In the genomic region with DNA sequence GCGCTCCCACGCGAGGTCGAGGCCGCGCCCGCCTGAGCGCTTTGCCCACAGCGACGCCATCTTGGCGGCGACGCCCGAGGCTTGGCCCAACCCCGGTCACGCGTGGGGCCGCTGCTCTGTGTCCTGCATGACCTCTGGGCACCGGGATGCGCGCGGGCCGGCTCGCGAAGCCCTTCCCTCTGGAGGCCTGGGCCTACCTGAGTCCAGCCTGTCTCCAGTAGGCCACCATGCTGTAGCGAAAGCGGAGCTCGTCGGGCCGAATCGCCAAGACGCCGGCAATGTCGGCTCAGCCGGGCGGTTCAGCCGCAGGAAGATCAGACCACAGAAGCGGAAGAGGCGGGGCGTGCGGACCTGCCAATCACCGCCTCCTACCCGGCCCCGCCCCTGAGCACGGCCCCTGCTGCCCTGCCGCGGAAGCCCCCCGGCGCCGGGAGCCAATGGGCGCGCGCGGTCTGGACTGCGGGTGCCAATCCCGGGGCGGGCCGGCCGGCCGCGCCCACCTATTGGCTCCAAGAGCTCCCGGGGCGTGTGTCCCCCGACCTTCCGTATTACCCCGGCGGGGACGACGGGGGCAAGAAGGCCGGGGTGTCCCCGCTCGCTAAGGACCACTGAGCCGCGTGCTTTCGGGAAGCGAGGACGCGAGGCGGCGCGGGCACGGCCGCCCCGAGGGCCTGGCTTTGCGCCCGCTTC, we compare ENCODE assay signal across 8 cellular contexts. TPM values are rescaled to one million over a fixed set of nuclear protein-coding genes. Genes with fewer than 3 reads are reported as not detected.
DNase-seq lines count a peak whose midpoint lies in the region; ATAC-seq and TF ChIP-seq lines count a peak whose summit lies in the region.

A gene (minus strand): TSS at position 313 of the 690 bp plus-strand sequence. CDS start 84 bp downstream, at position 229.

- peak within 1 kb of the TSS; percentile 69 for H3K27ac ChIP-seq in CD8-positive, alpha-beta memory T cell (ENCODE audit: low read depth, low read length)

- H3K27ac Mint-ChIP-seq in CD8-positive, alpha-beta memory T cell, result peak within 1 kb of the TSS; percentile 80 to 98 (median 95)
- H3K27ac Mint-ChIP-seq in memory B cell, result peak within 1 kb of the TSS; percentile 83

- H3K4me3 ChIP-seq in CD8-positive, alpha-beta memory T cell (ENCODE audit: low read length), result peak within 1 kb of the TSS; percentile 55

- DNase-seq in CD8-positive, alpha-beta memory T cell, result peak; percentile 97 to 98 (median 97)
- DNase-seq in GM20000 (ENCODE audit: low spot score), result peak; percentile 98
- DNase-seq in HT1080 (ENCODE audit: low read depth), result peak; percentile 96
- peak; percentile 96 to 99 for DNase-seq in NOMO-1 (lab: John Stamatoyannopoulos, UW; ENCODE audit: unreplicated experiment in 2 of 2)
- DNase-seq in effector CD8-positive, alpha-beta T cell (lab: John Stamatoyannopoulos, UW), result peak; percentile 92
- peak; percentile 95 to 97 for DNase-seq in memory B cell (ENCODE audit: low spot score in 2 of 2)
- peak; percentile 93 for DNase-seq in stimulated activated CD8-positive, alpha-beta memory T cell treated with anti-CD3 and anti-CD28 coated beads, Interleukin-12 subunit alpha, Interleukin-12 subunit beta, amount 100 ng/mL, for 1 hour (ENCODE audit: low read depth)

- H3K4me1 Mint-ChIP-seq in CD8-positive, alpha-beta memory T cell, result peaks cover 49 to 60% (median 53%) of the 10 kb centered on the region in 3 donors
- peaks cover 28% of the 10 kb centered on the region for H3K4me1 Mint-ChIP-seq in memory B cell

- H3K36me3 ChIP-seq in CD8-positive, alpha-beta memory T cell (ENCODE audit: insufficient read depth, low read length), result peaks cover 40% of the 10 kb centered on the region

- no peaks in the 10 kb centered on the region for H3K27me3 ChIP-seq in CD8-positive, alpha-beta memory T cell (ENCODE audit: insufficient read depth, low read length, poor library complexity, severe bottlenecking)

- no peak for TF ChIP-seq CTCF in GM20000 (IDR thresholded peaks at IDR 0.05; ENCODE audit: extremely low read depth, missing control alignments)

- POLR2A ChIA-PET in CD8-positive, alpha-beta memory T cell (lab: Charles Lee), result interaction anchor here (0.5 to 2.8 kb wide), 17 partner anchors 10 to 725 kb away, joined by 3 to 35 read pairs (median 4); a partner anchor contains a TSS
- POLR2A ChIA-PET in activated CD8-positive, alpha-beta memory T cell treated with anti-CD3 and anti-CD28 coated beads for 36 hours (lab: Charles Lee), result interaction anchor here (0.5 to 2.2 kb wide), 14 partner anchors 10 to 596 kb away, joined by 3 to 28 read pairs (median 4); a partner anchor contains a TSS

- no peaks in the 10 kb centered on the region for H3K9me3 ChIP-seq in CD8-positive, alpha-beta memory T cell (ENCODE audit: low read length)

- no peaks in the 10 kb centered on the region for H3K9me3 Mint-ChIP-seq in CD8-positive, alpha-beta memory T cell
- no peaks in the 10 kb centered on the region for H3K9me3 Mint-ChIP-seq in memory B cell

- peaks cover 0 to 2% of the 10 kb centered on the region in 2 donors for H3K27me3 Mint-ChIP-seq in CD8-positive, alpha-beta memory T cell
- no peaks in the 10 kb centered on the region for H3K27me3 Mint-ChIP-seq in memory B cell

- peaks cover 13 to 83% (median 19%) of the 10 kb centered on the region in 3 donors for H3K36me3 Mint-ChIP-seq in CD8-positive, alpha-beta memory T cell
- peaks cover 21% of the 10 kb centered on the region for H3K36me3 Mint-ChIP-seq in memory B cell

- CTCF ChIA-PET in CD8-positive, alpha-beta memory T cell (lab: Charles Lee), result interaction anchor here (0.6 to 5.0 kb wide), 13 partner anchors 9 to 381 kb away, joined by 3 to 24 read pairs (median 3); a partner anchor contains a TSS
- CTCF ChIA-PET in activated CD8-positive, alpha-beta memory T cell treated with anti-CD3 and anti-CD28 coated beads for 36 hours (lab: Charles Lee), result interaction anchor here (0.6 to 1.9 kb wide), 5 partner anchors 9 to 181 kb away, joined by 3 to 7 read pairs (median 5); no protein-coding TSS in a partner anchor

- H3K4me1 ChIP-seq in CD8-positive, alpha-beta memory T cell (ENCODE audit: insufficient read depth, low read length), result peaks cover 45% of the 10 kb centered on the region

- peak within 1 kb of the TSS; percentile 91 to 99 (median 95) for H3K4me3 Mint-ChIP-seq in CD8-positive, alpha-beta memory T cell
- H3K4me3 Mint-ChIP-seq in memory B cell, result peak within 1 kb of the TSS; percentile 92

- peak; percentile 90 for ATAC-seq in memory B cell (ENCODE audit: low read depth)

RNA-seq across cellular contexts. Expression of the gene that starts here (rescaled TPM):
- 100 to 1,000 TPM in 1 of 2 experiments, 10 to 100 TPM in 1; 98.1 to 102 TPM for total RNA-seq in CD8-positive, alpha-beta memory T cell
- polyA plus RNA-seq in CD8-positive, alpha-beta memory T cell, result 95.0 TPM
- total RNA-seq in HT1080 (2014; rRNA removed; shearing (Covaris generic)), result 33.9 and 42.1 TPM in 2 replicates
- 26.8 and 36.8 TPM in 2 replicates for polyA plus RNA-seq in HT1080 (2015; cell fraction: cytosol; rRNA removed)
- polyA plus RNA-seq in HT1080 (2015; cell fraction: nucleus; rRNA removed), result 10.4 and 13.3 TPM in 2 replicates
- 10 to 100 TPM; 86.9 to 97.9 TPM for total RNA-seq in activated CD8-positive, alpha-beta memory T cell treated with anti-CD3 and anti-CD28 coated beads for 36 hours

Comparison
In these comparisons a context has a peak if more than half of its experiments do, and no peak if none do; other contexts are left out.
1. Peak in every context shown above with its lines: DNase-seq, ATAC-seq, H3K4me3 ChIP-seq and H3K27ac ChIP-seq.